8 cellular contexts compared by ENCODE assay signal in the genomic region with DNA sequence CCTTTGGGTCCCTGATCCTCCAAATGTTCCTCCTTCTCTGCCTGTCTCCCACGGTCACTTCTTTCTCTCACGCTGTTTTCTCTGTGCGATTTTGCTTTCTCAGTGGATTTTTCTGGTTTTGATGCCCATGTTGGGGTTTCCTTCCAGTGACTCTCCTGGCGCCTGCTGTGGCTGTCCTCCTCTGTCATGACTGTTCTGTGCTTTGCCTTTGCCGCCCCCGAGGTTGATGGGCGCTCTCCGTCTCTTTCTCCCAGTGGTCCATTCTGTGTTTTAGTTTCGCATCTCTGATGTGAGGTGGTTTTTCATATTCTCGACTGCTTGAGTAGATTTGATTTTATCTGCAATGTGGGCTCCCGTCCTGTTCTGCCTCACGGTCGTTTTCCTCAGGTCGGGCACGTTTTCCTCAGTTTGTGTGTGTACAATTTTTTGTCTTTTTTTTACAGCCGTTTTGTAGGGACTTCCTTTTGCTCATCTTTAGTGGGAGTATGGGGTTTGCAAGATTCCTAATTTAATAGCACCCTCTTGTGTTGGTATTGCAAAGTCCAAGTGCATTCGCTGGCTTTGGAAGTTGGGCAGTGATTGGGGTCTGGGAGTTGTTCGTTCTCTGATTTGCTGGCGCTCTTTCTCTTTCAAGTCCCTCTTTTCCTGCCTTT.
DNase-seq lines count a peak whose midpoint lies in the region; ATAC-seq and TF ChIP-seq lines count a peak whose summit lies in the region.

No MANE protein-coding gene starts in this region.

- H3K27ac ChIP-seq in breast epithelium (no peak overlapping the region), iPS-20b (ENCODE audit: low read length) (no peak overlapping the region), smooth muscle cell (ENCODE audit: low read depth) (no peak overlapping the region)

- TF ChIP-seq CTCF in breast epithelium (IDR thresholded peaks at IDR 0.05): peak; percentile 63 to 76 (median 72)
- TF ChIP-seq CTCF in smooth muscle cell (IDR thresholded peaks at IDR 0.05; ENCODE audit: borderline replicate concordance, insufficient read depth, poor library complexity, severe bottlenecking): peak; percentile 74

- intact Hi-C loops in breast epithelium (cut with DNase I; ENCODE audit: low total_unique reads): no loop called here

- DNase-seq in DMS 273 (lab: John Stamatoyannopoulos, UW; ENCODE audit: unreplicated experiment) (peak; percentile 67), DMS 273 treated with DMSO at 0.1 percent for 48 hours (lab: John Stamatoyannopoulos, UW) (no peak), H4 (ENCODE audit: low spot score) (peak; percentile 44), NOMO-1 treated with DMSO at 0.1 percent for 48 hours (lab: John Stamatoyannopoulos, UW; ENCODE audit: unreplicated experiment) (peak; percentile 57), breast epithelium (ENCODE audit: low spot score in 2 of 2) (peak in 1 of 2 donors; percentile 39), smooth muscle cell (lab: John Stamatoyannopoulos, UW; ENCODE audit: unreplicated experiment) (no peak)

- no peaks in the 10 kb centered on the region for H3K27me3 ChIP-seq in breast epithelium
- H3K27me3 ChIP-seq in iPS-20b (ENCODE audit: insufficient read depth, low read length): no peaks in the 10 kb centered on the region
- no peaks in the 10 kb centered on the region for H3K27me3 ChIP-seq in smooth muscle cell (ENCODE audit: low read depth)

- no peaks in the 10 kb centered on the region for H3F3A ChIP-seq in smooth muscle cell (ENCODE audit: low read depth)

- H4K20me1 ChIP-seq in smooth muscle cell (ENCODE audit: low read depth): peaks cover 98% of the 10 kb centered on the region

- H3K79me2 ChIP-seq in smooth muscle cell (ENCODE audit: low read depth): peaks cover 60% of the 10 kb centered on the region

- peak overlapping the region; percentile 42 for H3K4me2 ChIP-seq in smooth muscle cell

- no peak for TF ChIP-seq POLR2A in breast epithelium (IDR thresholded peaks at IDR 0.05)

- 52% methylated on average over 19 of the region's 19 CpGs for WGBS in smooth muscle cell (ENCODE audit: low lambda C conversion rate)

- H3K9me3 ChIP-seq in breast epithelium (no peaks in the 10 kb centered on the region), iPS-20b (ENCODE audit: insufficient read depth, low read depth, low read length) (no peaks in the 10 kb centered on the region), smooth muscle cell (replicated peaks; ENCODE audit: low read depth) (no peaks in the 10 kb centered on the region)

- H3K4me1 ChIP-seq in breast epithelium (no peaks in the 10 kb centered on the region), iPS-20b (ENCODE audit: insufficient read depth, low read length) (peaks cover 3% of the 10 kb centered on the region; the same call in 1 of the 2 replicates), smooth muscle cell (ENCODE audit: low read depth) (no peaks in the 10 kb centered on the region)

- H3K4me3 ChIP-seq in breast epithelium: no peak overlapping the region
- H3K4me3 ChIP-seq in iPS-20b (ENCODE audit: low read length): peak overlapping the region; percentile 26; the same call in 1 of the 2 replicates
- H3K4me3 ChIP-seq in smooth muscle cell: no peak overlapping the region

- no peak for ATAC-seq in GM18520 (IDR thresholded peaks at IDR 0.05; ENCODE audit: unreplicated experiment)

- H3K9ac ChIP-seq in iPS-20b (ENCODE audit: low read depth, low read length) (no peak overlapping the region), smooth muscle cell (ENCODE audit: low read depth) (no peak overlapping the region)

- no peak overlapping the region for H2AFZ ChIP-seq in smooth muscle cell (ENCODE audit: low read depth)

- H3K36me3 ChIP-seq in breast epithelium (no peaks in the 10 kb centered on the region), iPS-20b (ENCODE audit: insufficient read depth, low read depth, low read length) (no peaks in the 10 kb centered on the region), smooth muscle cell (ENCODE audit: low read depth) (no peaks in the 10 kb centered on the region)

Comparison
In these comparisons a context has a peak if more than half of its experiments do, and no peak if none do; other contexts are left out.
1. DNase-seq: peak in DMS 273 (single experiment), H4 (single experiment) and NOMO-1 treated with DMSO at 0.1 percent for 48 hours (single experiment); none in DMS 273 treated with DMSO at 0.1 percent for 48 hours (single experiment) and smooth muscle cell (single experiment).